ENCODE assay signal across 8 cellular contexts in genomic region chr19:58279925-58280316, GRCh38. TPM values are rescaled to one million over a fixed set of nuclear protein-coding genes. Genes with fewer than 3 reads are reported as not detected.
A peak's percentile ranks its signal among the peaks of the same experiment; 100 is the strongest.
DNase-seq lines count a peak whose midpoint lies in the region; ATAC-seq, FAIRE-seq and TF ChIP-seq lines count a peak whose summit lies in the region.

No MANE protein-coding gene starts in this region.

- H3K4me3 ChIP-seq in SK-N-MC (peak overlapping the region; percentile 89), fibroblast of mammary gland (ENCODE audit: control insufficient read depth, low read depth, low read length) (peak overlapping the region; percentile 89), gastrocnemius medialis (peak overlapping the region in 3 of 4 donors; percentile 78 to 82 (median 79))

- H3K36me3 ChIP-seq in SK-N-MC (ENCODE audit: insufficient read depth, low read length) (peaks cover 72% of the 10 kb centered on the region), gastrocnemius medialis (peaks cover 0 to 4% of the 10 kb centered on the region in 2 donors)

- H3K27ac ChIP-seq in SK-N-MC (no peak overlapping the region), gastrocnemius medialis (peak overlapping the region in 1 of 4 donors; percentile 91)

- H3K4me1 ChIP-seq in gastrocnemius medialis, result peaks cover 4 to 15% of the 10 kb centered on the region in 2 donors

- DNase-seq in GM12892 (ENCODE audit: insufficient read length) (no peak), SK-N-MC (ENCODE audit: low read depth, low spot score) (no peak), fibroblast of mammary gland (ENCODE audit: low read depth) (no peak), gastrocnemius medialis (no peak), NCI-H82 (lab: John Stamatoyannopoulos, UW) (no peak), DMS 273 treated with DMSO at 0.1 percent for 48 hours (lab: John Stamatoyannopoulos, UW) (no peak)
- no peak for DNase-seq in stimulated activated naive CD4-positive, alpha-beta T cell (lab: John Stamatoyannopoulos, UW)

- FAIRE-seq in GM12892 (lab: Jason Lieb, UNC), result no peak

- TF ChIP-seq CTCF in fibroblast of mammary gland (conservative IDR thresholded peaks at IDR 0.05; ENCODE audit: control insufficient read depth, insufficient read depth, low read depth, low read length), result no peak
- TF ChIP-seq CTCF in gastrocnemius medialis (IDR thresholded peaks at IDR 0.05 in 4 of 5, conservative IDR thresholded peaks at IDR 0.05 in 1 of 5), result no peak

- ATAC-seq in gastrocnemius medialis (no peak), GM19463 (IDR thresholded peaks at IDR 0.05; ENCODE audit: unreplicated experiment) (no peak)

- intact Hi-C loops in gastrocnemius medialis (cut with DNase I; ENCODE audit: low total_unique reads), result no loop called here

- H3K9me3 ChIP-seq in SK-N-MC (ENCODE audit: low read depth, low read length) (peaks cover 36% of the 10 kb centered on the region), gastrocnemius medialis (no peaks in the 10 kb centered on the region)

- peaks cover 0 to 10% (median 7%) of the 10 kb centered on the region in 3 donors for H3K27me3 ChIP-seq in gastrocnemius medialis

- 0 out of 2 replicates have a peak, but pooled peaks have one; percentile 28 for TF ChIP-seq POLR2A in GM12892 (IDR thresholded peaks at IDR 0.05; ENCODE audit: low read depth, low read length)
- TF ChIP-seq POLR2A in gastrocnemius medialis (IDR thresholded peaks at IDR 0.05), result no peak

- in situ Hi-C loops in gastrocnemius medialis (cut with MboI; ENCODE audit: low sequenced_read_pairs in 4 of 4), result no loop called here

- H3K9ac ChIP-seq in SK-N-MC (ENCODE audit: insufficient read length), result no peak overlapping the region

RNA-seq across cellular contexts. Expression of gene ZNF8, which starts 1.2 kb away (rescaled TPM):
- polyA plus RNA-seq in GM12892 (2012; ENCODE audit: missing spikeins), result 2.1 TPM
- total RNA-seq in gastrocnemius medialis, result 1 to 10 TPM in 2 of 4 donors, under 1 TPM in 2; 0.78 to 2.1 (median 1.2) TPM

RNA-seq across cellular contexts. Expression of gene ERVK3-1, which starts 25.3 kb away (rescaled TPM):
- 36.2 TPM for polyA plus RNA-seq in GM12892 (2012; ENCODE audit: missing spikeins)
- total RNA-seq in gastrocnemius medialis, result 10 to 100 TPM; 27.1 to 38.2 (median 32.4) TPM

RNA-seq across cellular contexts. Expression of gene ZSCAN22, which starts 46.9 kb away (rescaled TPM):
- 1.8 TPM for polyA plus RNA-seq in GM12892 (2012; ENCODE audit: missing spikeins)
- total RNA-seq in gastrocnemius medialis, result 1 to 10 TPM; 1.1 to 2.4 (median 1.8) TPM

RNA-seq across cellular contexts. Expression of gene ZNF544, which starts 51.2 kb away (rescaled TPM):
- 39.6 TPM for polyA plus RNA-seq in GM12892 (2012; ENCODE audit: missing spikeins)
- 1 to 10 TPM; 3.8 to 9.5 (median 6.0) TPM for total RNA-seq in gastrocnemius medialis
